ENCODE assay signal across 1 cellular context in the genomic region with DNA sequence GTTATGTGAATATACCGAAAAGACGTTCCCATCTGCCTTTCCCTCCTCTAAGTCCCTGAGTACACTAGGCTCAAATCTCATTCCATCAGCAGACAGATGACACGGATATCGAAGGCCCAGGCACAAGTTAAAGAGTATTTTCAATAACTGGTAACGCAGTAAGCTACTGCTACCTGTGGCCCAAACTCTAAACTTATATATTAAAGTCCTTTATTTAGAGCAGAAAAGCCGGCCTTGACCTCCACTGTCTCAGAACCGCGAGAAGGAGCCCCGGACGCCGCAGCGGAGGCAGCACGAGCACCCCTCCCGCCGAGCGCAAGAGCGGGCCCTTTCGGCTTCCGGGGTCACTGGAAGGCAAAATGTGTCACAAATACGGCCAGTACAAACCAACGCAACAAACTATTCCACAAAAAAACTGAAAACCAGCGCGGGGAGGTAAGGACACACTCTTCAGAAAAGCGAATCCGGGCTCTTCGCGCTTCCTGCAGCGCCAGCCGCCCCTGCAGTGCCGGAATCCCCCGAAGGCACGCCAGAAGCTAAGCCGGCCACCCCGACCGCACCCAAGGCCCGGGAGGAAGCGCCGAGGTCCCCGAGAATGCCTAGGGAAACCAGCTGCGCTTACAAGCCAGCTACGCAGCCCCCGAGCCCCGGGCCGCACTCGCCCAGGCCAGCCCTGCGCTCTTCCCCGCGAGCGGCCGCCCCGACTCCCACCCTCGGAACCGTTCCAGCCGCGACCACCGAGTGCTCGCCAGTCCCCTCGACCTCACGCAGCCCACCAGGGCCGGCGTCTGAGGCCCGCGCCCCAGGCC.
TF ChIP-seq lines count a peak whose summit lies in the region.

No MANE protein-coding gene starts in this region.

TF ChIP-seq in HepG2, 621 proteins besides CTCF, POLR2A, EP300 and RAD21 (continues in another document):
- TF ChIP-seq ONECUT2 (CRISPR knock-in tag; IDR thresholded peaks at IDR 0.05) (no peak), RAD51 (IDR thresholded peaks at IDR 0.05; ENCODE audit: borderline replicate concordance) (no peak), EEA1 (CRISPR knock-in tag; IDR thresholded peaks at IDR 0.05; ENCODE audit: borderline replicate concordance) (no peak; the same call in 1 of the 2 replicates), AKAP8 (CRISPR knock-in tag; IDR thresholded peaks at IDR 0.05) (peak; percentile 94; the same call in 1 of the 2 replicates), STAT5B (CRISPR knock-in tag; IDR thresholded peaks at IDR 0.05) (no peak), ZNF674 (CRISPR knock-in tag; IDR thresholded peaks at IDR 0.05; ENCODE audit: low read depth) (peak; percentile 89; the same call in 1 of the 2 replicates), KMT2B (CRISPR knock-in tag; IDR thresholded peaks at IDR 0.05) (0 out of 2 replicates have a peak, but pooled peaks have one; percentile 21), XBP1 (CRISPR knock-in tag; IDR thresholded peaks at IDR 0.05) (no peak), ZKSCAN8 (CRISPR knock-in tag; IDR thresholded peaks at IDR 0.05; ENCODE audit: borderline replicate concordance) (0 out of 2 replicates have a peak, but pooled peaks have one; percentile 5), ZNF761 (CRISPR knock-in tag; conservative IDR thresholded peaks at IDR 0.05) (0 out of 2 replicates have a peak, but pooled peaks have one; percentile 14), ZNF569 (CRISPR knock-in tag; IDR thresholded peaks at IDR 0.05; ENCODE audit: borderline replicate concordance) (0 out of 2 replicates have a peak, but pooled peaks have one; percentile 30), BRCA1 (CRISPR knock-in tag; IDR thresholded peaks at IDR 0.05) (no peak; the same call in 1 of the 2 replicates), ZBTB38 (CRISPR knock-in tag; IDR thresholded peaks at IDR 0.05) (no peak), NFKBIZ (CRISPR knock-in tag; IDR thresholded peaks at IDR 0.05) (0 out of 2 replicates have a peak, but pooled peaks have one; percentile 20), ZNF547 (CRISPR knock-in tag; IDR thresholded peaks at IDR 0.05) (peak; percentile 68; the same call in 1 of the 2 replicates), NCOR1 (IDR thresholded peaks at IDR 0.05; ENCODE audit: borderline replicate concordance, low read length) (no peak), ZNF251 (CRISPR knock-in tag; IDR thresholded peaks at IDR 0.05) (no peak), MED13 (CRISPR knock-in tag; IDR thresholded peaks at IDR 0.05) (peak; percentile 22; the same call in 1 of the 2 replicates), NRL (CRISPR knock-in tag; IDR thresholded peaks at IDR 0.05; ENCODE audit: borderline replicate concordance) (0 out of 2 replicates have a peak, but pooled peaks have one; percentile 51), NR2F6 (IDR thresholded peaks at IDR 0.05) (no peak), NR2F6 (CRISPR knock-in tag; IDR thresholded peaks at IDR 0.05) (0 out of 2 replicates have a peak, but pooled peaks have one; percentile 10)
- TF ChIP-seq, protein P1, sequence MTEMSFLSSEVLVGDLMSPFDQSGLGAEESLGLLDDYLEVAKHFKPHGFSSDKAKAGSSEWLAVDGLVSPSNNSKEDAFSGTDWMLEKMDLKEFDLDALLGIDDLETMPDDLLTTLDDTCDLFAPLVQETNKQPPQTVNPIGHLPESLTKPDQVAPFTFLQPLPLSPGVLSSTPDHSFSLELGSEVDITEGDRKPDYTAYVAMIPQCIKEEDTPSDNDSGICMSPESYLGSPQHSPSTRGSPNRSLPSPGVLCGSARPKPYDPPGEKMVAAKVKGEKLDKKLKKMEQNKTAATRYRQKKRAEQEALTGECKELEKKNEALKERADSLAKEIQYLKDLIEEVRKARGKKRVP (CRISPR knock-in tag; IDR thresholded peaks at IDR 0.05) = peak in 1 of 2 experiments; percentile 14; a peak in 2 of 4 replicates
- TF ChIP-seq, protein P2, sequence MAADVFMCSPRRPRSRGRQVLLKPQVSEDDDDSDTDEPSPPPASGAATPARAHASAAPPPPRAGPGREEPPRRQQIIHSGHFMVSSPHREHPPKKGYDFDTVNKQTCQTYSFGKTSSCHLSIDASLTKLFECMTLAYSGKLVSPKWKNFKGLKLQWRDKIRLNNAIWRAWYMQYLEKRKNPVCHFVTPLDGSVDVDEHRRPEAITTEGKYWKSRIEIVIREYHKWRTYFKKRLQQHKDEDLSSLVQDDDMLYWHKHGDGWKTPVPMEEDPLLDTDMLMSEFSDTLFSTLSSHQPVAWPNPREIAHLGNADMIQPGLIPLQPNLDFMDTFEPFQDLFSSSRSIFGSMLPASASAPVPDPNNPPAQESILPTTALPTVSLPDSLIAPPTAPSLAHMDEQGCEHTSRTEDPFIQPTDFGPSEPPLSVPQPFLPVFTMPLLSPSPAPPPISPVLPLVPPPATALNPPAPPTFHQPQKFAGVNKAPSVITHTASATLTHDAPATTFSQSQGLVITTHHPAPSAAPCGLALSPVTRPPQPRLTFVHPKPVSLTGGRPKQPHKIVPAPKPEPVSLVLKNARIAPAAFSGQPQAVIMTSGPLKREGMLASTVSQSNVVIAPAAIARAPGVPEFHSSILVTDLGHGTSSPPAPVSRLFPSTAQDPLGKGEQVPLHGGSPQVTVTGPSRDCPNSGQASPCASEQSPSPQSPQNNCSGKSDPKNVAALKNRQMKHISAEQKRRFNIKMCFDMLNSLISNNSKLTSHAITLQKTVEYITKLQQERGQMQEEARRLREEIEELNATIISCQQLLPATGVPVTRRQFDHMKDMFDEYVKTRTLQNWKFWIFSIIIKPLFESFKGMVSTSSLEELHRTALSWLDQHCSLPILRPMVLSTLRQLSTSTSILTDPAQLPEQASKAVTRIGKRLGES (CRISPR knock-in tag; IDR thresholded peaks at IDR 0.05; ENCODE audit: borderline replicate concordance) = no peak
- TF ChIP-seq, protein P3, sequence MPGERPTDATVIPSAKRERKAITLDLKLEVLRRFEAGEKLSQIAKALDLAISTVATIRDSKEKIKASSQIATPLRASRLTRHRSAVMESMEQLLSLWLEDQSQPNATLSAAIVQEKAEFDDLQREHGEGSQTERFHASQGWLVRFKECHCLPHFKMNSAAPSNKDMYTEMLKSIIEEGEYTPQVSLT (CRISPR knock-in tag; IDR thresholded peaks at IDR 0.05; ENCODE audit: borderline replicate concordance, low read depth) = no peak; the same call in 1 of the 2 replicates
- TF ChIP-seq, protein P4, sequence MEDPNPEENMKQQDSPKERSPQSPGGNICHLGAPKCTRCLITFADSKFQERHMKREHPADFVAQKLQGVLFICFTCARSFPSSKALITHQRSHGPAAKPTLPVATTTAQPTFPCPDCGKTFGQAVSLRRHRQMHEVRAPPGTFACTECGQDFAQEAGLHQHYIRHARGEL (CRISPR knock-in tag; IDR thresholded peaks at IDR 0.05) = no peak
- TF ChIP-seq, protein P5, sequence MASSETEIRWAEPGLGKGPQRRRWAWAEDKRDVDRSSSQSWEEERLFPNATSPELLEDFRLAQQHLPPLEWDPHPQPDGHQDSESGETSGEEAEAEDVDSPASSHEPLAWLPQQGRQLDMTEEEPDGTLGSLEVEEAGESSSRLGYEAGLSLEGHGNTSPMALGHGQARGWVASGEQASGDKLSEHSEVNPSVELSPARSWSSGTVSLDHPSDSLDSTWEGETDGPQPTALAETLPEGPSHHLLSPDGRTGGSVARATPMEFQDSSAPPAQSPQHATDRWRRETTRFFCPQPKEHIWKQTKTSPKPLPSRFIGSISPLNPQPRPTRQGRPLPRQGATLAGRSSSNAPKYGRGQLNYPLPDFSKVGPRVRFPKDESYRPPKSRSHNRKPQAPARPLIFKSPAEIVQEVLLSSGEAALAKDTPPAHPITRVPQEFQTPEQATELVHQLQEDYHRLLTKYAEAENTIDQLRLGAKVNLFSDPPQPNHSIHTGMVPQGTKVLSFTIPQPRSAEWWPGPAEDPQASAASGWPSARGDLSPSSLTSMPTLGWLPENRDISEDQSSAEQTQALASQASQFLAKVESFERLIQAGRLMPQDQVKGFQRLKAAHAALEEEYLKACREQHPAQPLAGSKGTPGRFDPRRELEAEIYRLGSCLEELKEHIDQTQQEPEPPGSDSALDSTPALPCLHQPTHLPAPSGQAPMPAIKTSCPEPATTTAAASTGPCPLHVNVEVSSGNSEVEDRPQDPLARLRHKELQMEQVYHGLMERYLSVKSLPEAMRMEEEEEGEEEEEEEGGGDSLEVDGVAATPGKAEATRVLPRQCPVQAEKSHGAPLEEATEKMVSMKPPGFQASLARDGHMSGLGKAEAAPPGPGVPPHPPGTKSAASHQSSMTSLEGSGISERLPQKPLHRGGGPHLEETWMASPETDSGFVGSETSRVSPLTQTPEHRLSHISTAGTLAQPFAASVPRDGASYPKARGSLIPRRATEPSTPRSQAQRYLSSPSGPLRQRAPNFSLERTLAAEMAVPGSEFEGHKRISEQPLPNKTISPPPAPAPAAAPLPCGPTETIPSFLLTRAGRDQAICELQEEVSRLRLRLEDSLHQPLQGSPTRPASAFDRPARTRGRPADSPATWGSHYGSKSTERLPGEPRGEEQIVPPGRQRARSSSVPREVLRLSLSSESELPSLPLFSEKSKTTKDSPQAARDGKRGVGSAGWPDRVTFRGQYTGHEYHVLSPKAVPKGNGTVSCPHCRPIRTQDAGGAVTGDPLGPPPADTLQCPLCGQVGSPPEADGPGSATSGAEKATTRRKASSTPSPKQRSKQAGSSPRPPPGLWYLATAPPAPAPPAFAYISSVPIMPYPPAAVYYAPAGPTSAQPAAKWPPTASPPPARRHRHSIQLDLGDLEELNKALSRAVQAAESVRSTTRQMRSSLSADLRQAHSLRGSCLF (CRISPR knock-in tag; IDR thresholded peaks at IDR 0.05; ENCODE audit: borderline replicate concordance) = 0 out of 2 replicates have a peak, but pooled peaks have one; percentile 27
- TF ChIP-seq, protein P6, sequence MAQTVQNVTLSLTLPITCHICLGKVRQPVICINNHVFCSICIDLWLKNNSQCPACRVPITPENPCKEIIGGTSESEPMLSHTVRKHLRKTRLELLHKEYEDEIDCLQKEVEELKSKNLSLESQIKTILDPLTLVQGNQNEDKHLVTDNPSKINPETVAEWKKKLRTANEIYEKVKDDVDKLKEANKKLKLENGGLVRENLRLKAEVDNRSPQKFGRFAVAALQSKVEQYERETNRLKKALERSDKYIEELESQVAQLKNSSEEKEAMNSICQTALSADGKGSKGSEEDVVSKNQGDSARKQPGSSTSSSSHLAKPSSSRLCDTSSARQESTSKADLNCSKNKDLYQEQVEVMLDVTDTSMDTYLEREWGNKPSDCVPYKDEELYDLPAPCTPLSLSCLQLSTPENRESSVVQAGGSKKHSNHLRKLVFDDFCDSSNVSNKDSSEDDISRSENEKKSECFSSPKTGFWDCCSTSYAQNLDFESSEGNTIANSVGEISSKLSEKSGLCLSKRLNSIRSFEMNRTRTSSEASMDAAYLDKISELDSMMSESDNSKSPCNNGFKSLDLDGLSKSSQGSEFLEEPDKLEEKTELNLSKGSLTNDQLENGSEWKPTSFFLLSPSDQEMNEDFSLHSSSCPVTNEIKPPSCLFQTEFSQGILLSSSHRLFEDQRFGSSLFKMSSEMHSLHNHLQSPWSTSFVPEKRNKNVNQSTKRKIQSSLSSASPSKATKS (CRISPR knock-in tag; IDR thresholded peaks at IDR 0.05) = 0 out of 2 replicates have a peak, but pooled peaks have one; percentile 40
- TF ChIP-seq, protein P7, sequence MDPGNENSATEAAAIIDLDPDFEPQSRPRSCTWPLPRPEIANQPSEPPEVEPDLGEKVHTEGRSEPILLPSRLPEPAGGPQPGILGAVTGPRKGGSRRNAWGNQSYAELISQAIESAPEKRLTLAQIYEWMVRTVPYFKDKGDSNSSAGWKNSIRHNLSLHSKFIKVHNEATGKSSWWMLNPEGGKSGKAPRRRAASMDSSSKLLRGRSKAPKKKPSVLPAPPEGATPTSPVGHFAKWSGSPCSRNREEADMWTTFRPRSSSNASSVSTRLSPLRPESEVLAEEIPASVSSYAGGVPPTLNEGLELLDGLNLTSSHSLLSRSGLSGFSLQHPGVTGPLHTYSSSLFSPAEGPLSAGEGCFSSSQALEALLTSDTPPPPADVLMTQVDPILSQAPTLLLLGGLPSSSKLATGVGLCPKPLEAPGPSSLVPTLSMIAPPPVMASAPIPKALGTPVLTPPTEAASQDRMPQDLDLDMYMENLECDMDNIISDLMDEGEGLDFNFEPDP (CRISPR knock-in tag; conservative IDR thresholded peaks at IDR 0.05) = no peak
- TF ChIP-seq, protein P8, sequence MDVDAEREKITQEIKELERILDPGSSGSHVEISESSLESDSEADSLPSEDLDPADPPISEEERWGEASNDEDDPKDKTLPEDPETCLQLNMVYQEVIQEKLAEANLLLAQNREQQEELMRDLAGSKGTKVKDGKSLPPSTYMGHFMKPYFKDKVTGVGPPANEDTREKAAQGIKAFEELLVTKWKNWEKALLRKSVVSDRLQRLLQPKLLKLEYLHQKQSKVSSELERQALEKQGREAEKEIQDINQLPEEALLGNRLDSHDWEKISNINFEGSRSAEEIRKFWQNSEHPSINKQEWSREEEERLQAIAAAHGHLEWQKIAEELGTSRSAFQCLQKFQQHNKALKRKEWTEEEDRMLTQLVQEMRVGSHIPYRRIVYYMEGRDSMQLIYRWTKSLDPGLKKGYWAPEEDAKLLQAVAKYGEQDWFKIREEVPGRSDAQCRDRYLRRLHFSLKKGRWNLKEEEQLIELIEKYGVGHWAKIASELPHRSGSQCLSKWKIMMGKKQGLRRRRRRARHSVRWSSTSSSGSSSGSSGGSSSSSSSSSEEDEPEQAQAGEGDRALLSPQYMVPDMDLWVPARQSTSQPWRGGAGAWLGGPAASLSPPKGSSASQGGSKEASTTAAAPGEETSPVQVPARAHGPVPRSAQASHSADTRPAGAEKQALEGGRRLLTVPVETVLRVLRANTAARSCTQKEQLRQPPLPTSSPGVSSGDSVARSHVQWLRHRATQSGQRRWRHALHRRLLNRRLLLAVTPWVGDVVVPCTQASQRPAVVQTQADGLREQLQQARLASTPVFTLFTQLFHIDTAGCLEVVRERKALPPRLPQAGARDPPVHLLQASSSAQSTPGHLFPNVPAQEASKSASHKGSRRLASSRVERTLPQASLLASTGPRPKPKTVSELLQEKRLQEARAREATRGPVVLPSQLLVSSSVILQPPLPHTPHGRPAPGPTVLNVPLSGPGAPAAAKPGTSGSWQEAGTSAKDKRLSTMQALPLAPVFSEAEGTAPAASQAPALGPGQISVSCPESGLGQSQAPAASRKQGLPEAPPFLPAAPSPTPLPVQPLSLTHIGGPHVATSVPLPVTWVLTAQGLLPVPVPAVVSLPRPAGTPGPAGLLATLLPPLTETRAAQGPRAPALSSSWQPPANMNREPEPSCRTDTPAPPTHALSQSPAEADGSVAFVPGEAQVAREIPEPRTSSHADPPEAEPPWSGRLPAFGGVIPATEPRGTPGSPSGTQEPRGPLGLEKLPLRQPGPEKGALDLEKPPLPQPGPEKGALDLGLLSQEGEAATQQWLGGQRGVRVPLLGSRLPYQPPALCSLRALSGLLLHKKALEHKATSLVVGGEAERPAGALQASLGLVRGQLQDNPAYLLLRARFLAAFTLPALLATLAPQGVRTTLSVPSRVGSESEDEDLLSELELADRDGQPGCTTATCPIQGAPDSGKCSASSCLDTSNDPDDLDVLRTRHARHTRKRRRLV (CRISPR knock-in tag; IDR thresholded peaks at IDR 0.05) = peak; percentile 53; the same call in 1 of the 2 replicates
- TF ChIP-seq, protein P9, sequence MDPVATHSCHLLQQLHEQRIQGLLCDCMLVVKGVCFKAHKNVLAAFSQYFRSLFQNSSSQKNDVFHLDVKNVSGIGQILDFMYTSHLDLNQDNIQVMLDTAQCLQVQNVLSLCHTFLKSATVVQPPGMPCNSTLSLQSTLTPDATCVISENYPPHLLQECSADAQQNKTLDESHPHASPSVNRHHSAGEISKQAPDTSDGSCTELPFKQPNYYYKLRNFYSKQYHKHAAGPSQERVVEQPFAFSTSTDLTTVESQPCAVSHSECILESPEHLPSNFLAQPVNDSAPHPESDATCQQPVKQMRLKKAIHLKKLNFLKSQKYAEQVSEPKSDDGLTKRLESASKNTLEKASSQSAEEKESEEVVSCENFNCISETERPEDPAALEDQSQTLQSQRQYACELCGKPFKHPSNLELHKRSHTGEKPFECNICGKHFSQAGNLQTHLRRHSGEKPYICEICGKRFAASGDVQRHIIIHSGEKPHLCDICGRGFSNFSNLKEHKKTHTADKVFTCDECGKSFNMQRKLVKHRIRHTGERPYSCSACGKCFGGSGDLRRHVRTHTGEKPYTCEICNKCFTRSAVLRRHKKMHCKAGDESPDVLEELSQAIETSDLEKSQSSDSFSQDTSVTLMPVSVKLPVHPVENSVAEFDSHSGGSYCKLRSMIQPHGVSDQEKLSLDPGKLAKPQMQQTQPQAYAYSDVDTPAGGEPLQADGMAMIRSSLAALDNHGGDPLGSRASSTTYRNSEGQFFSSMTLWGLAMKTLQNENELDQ (CRISPR knock-in tag; IDR thresholded peaks at IDR 0.05; ENCODE audit: borderline replicate concordance) = no peak
